Comparison of ENCODE assay signal across 26 cellular contexts in genomic region chr5:162119801-162120200, GRCh38. TPM values are rescaled to one million over a fixed set of nuclear protein-coding genes. Genes with fewer than 3 reads are reported as not detected.
"Had no signal": no experiment of that assay in that cellular context is flagged by ENCODE, and none has a peak within 500 bp of the region (broad histone marks: within the 10 kb centered on the region; RNA-seq: fewer than 3 reads in every experiment).

No MANE protein-coding gene starts in this region.

- DNase-seq: activated B cell treated with CpG ODN at 0.5 μM for 24 hours; activated CD4-positive, alpha-beta memory T cell treated with anti-CD3 and anti-CD28 coated beads for 36 hours; activated CD4-positive, alpha-beta T cell treated with anti-CD3 and anti-CD28 coated beads for 4 hours; activated CD4-positive, alpha-beta T cell treated with anti-CD3 and anti-CD28 coated beads, Interleukin-2, amount 10 ng/mL, durations not matched to agents 24 days and 14 days; activated CD4-positive, alpha-beta T cell treated with anti-CD3 and anti-CD28 coated beads, Interleukin-2, amount 50 U/mL, for 1 hour; activated CD4-positive, alpha-beta T cell treated with anti-CD3 and anti-CD28 coated beads, Interleukin-2, amount 50 U/mL, for 4 hours; activated CD4-positive, CD25-positive, alpha-beta regulatory T cell treated with anti-CD3 and anti-CD28 coated beads, Interleukin-2, amount 50 U/mL, for 72 hours; activated CD8-positive, alpha-beta memory T cell treated with anti-CD3 and anti-CD28 coated beads, Interleukin-2, amount 50 U/mL, for 4 hours; activated CD8-positive, alpha-beta T cell treated with anti-CD3 and anti-CD28 coated beads for 36 hours; activated effector memory CD4-positive, alpha-beta T cell treated with Interleukin-2 at 50 U/mL for 16 hours; activated gamma-delta T cell; activated naive CD4-positive, alpha-beta T cell treated with anti-CD3 and anti-CD28 coated beads, Interleukin-2, amount 10 ng/mL, durations not matched to agents 7 days and 5 days; activated naive CD4-positive, alpha-beta T cell treated with Interleukin-2 at 50 U/mL for 16 hours; activated naive CD8-positive, alpha-beta T cell treated with anti-CD3 and anti-CD28 coated beads, Interleukin-2, amount 10 ng/mL, durations not matched to agents 7 days and 5 days; activated naive CD8-positive, alpha-beta T cell treated with anti-CD3 and anti-CD28 coated beads, Interleukin-2, amount 50 U/mL, for 24 hours; activated T-cell treated with anti-CD3 and anti-CD28 coated beads for 4 hours; activated T-cell treated with anti-CD3 and anti-CD28 coated beads, Interleukin-2, amount 50 U/mL, for 1 hour; activated T-cell treated with anti-CD3 and anti-CD28 coated beads, Interleukin-2, amount 50 U/mL, for 48 hours; cerebellar nuclear complex; T-helper 1 cell; T-helper 2 cell; T-helper 9 cell had no signal

RNA-seq across cellular contexts. Expression of gene GABRG2, which starts 52.2 kb away (rescaled TPM):
- total RNA-seq: activated B cell treated with CpG ODN at 0.5 μM for 24 hours; activated CD4-positive, alpha-beta memory T cell treated with anti-CD3 and anti-CD28 coated beads for 36 hours; activated CD4-positive, alpha-beta T cell treated with anti-CD3 and anti-CD28 coated beads, Interleukin-2, amount 10 ng/mL, durations not matched to agents 24 days and 14 days; activated CD8-positive, alpha-beta memory T cell treated with anti-CD3 and anti-CD28 coated beads for 36 hours; activated CD8-positive, alpha-beta T cell treated with anti-CD3 and anti-CD28 coated beads for 36 hours; activated naive CD8-positive, alpha-beta T cell treated with anti-CD3 and anti-CD28 coated beads, Interleukin-2, amount 10 ng/mL, durations not matched to agents 7 days and 5 days; ascending aorta; bronchial epithelial cell; cardiac muscle cell had no signal
